9 cellular contexts compared by ENCODE assay signal in the genomic region with DNA sequence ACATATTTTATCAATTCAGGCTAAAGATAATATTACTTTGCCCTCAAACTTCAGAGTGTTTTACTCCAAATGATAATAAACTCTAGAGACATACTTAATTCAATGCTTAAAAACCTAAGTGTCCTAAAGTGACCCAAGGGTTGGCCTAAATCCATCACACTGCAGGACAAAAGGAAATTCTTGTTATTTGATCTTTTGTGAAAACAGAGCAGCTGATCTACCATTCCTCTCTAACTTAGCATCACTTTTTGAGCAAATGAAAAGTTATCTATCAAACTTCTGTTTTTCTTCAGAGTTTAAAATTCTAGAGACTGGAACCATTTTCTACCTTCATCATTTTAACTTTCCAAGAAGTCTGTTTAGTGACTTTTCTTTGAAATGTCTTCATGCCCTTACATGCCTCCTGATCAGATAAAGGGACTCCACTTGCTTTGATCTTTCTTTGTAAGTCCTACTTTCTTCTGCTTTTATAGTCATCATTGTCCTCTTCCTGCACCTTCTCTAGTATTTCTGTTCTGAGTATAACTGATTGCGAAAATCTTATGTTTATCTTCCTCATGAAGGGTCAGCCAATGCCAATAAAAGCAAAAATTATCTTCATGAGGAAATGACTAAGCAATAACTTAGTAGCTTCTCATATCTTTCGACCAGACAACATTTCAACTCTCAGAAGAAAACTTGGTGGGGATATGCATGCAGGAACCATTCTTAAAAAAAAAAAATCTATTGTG.
DNase-seq lines count a peak whose midpoint lies in the region; ATAC-seq and TF ChIP-seq lines count a peak whose summit lies in the region.
"Had no signal": no experiment of that assay in that cellular context is flagged by ENCODE, and none has a peak within 500 bp of the region (broad histone marks: within the 10 kb centered on the region; RNA-seq: fewer than 3 reads in every experiment).

No MANE protein-coding gene starts in this region.

- H3K9me3 Mint-ChIP-seq in activated naive CD4-positive, alpha-beta T cell treated with anti-CD3 and anti-CD28 coated beads, Interleukin-2, amount 10 ng/mL, durations not matched to agents 7 days and 5 days, result peaks cover 10% of the 10 kb centered on the region
- peaks cover 7 to 14% of the 10 kb centered on the region in 2 donors for H3K9me3 Mint-ChIP-seq in activated naive CD4-positive, alpha-beta T cell treated with anti-CD3 and anti-CD28 coated beads, Interleukin-2, amount 50 U/mL, for 72 hours
- no peaks in the 10 kb centered on the region for H3K9me3 Mint-ChIP-seq in endothelial cell (ENCODE audit: unreplicated experiment)

- peaks cover 47% of the 10 kb centered on the region for H3K4me1 Mint-ChIP-seq in activated naive CD4-positive, alpha-beta T cell treated with anti-CD3 and anti-CD28 coated beads, Interleukin-2, amount 10 ng/mL, durations not matched to agents 7 days and 5 days
- peaks cover 22% of the 10 kb centered on the region for H3K4me1 Mint-ChIP-seq in endothelial cell (ENCODE audit: unreplicated experiment)

- H3K4me3 ChIP-seq in uterus, result no peak overlapping the region
- H3K4me3 ChIP-seq: SK-N-MC had no signal

- H3K27me3 Mint-ChIP-seq in activated naive CD4-positive, alpha-beta T cell treated with anti-CD3 and anti-CD28 coated beads, Interleukin-2, amount 10 ng/mL, durations not matched to agents 7 days and 5 days, result no peaks in the 10 kb centered on the region
- peaks cover 3% of the 10 kb centered on the region for H3K27me3 Mint-ChIP-seq in endothelial cell (ENCODE audit: unreplicated experiment)

- peaks cover 13% of the 10 kb centered on the region for H3K36me3 Mint-ChIP-seq in activated naive CD4-positive, alpha-beta T cell treated with anti-CD3 and anti-CD28 coated beads, Interleukin-2, amount 10 ng/mL, durations not matched to agents 7 days and 5 days
- H3K36me3 Mint-ChIP-seq in activated naive CD4-positive, alpha-beta T cell treated with anti-CD3 and anti-CD28 coated beads, Interleukin-2, amount 50 U/mL, for 72 hours, result peaks cover 9 to 21% of the 10 kb centered on the region in 2 donors
- no peaks in the 10 kb centered on the region for H3K36me3 Mint-ChIP-seq in endothelial cell (ENCODE audit: low read depth, unreplicated experiment)

- no peak overlapping the region for H3K4me3 Mint-ChIP-seq in activated naive CD4-positive, alpha-beta T cell treated with anti-CD3 and anti-CD28 coated beads, Interleukin-2, amount 10 ng/mL, durations not matched to agents 7 days and 5 days
- no peak overlapping the region for H3K4me3 Mint-ChIP-seq in endothelial cell (ENCODE audit: unreplicated experiment)

- TF ChIP-seq POLR2A in uterus (IDR thresholded peaks at IDR 0.05), result no peak

- intact Hi-C loops in uterus (cut with DNase I; ENCODE audit: low total_unique reads), result no loop called here

- peak overlapping the region; percentile 38 to 52 for H3K27ac ChIP-seq in uterus
- H3K27ac ChIP-seq: SK-N-MC had no signal

- no peaks in the 10 kb centered on the region for H3K36me3 ChIP-seq in uterus

- ATAC-seq in activated naive CD4-positive, alpha-beta T cell treated with anti-CD3 and anti-CD28 coated beads, Interleukin-2, amount 50 U/mL, for 72 hours, result peak; percentile 67 to 79
- ATAC-seq in HG02938 (IDR thresholded peaks at IDR 0.05; ENCODE audit: unreplicated experiment), result no peak

- no peak for DNase-seq in activated naive CD4-positive, alpha-beta T cell treated with anti-CD3 and anti-CD28 coated beads, Interleukin-2, amount 10 ng/mL, durations not matched to agents 7 days and 5 days
- DNase-seq in activated naive CD4-positive, alpha-beta T cell treated with Interleukin-2 at 50 U/mL for 16 hours, result no peak
- no peak for DNase-seq in activated naive CD4-positive, alpha-beta T cell treated with anti-CD3 and anti-CD28 coated beads, Interleukin-2, amount 50 U/mL, for 72 hours (ENCODE audit: low spot score in 2 of 2)
- peak; percentile 38 for DNase-seq in hepatic stellate cell (ENCODE audit: low spot score)
- DNase-seq in uterus, result no peak
- DNase-seq in endothelial cell (ENCODE audit: low spot score), result no peak
- DNase-seq in GDM1 (lab: John Stamatoyannopoulos, UW), result no peak

- TF ChIP-seq CTCF in uterus (IDR thresholded peaks at IDR 0.05) (no peak), endothelial cell (IDR thresholded peaks at IDR 0.05; ENCODE audit: unreplicated experiment) (no peak)

- no peaks in the 10 kb centered on the region for H3K27me3 ChIP-seq in uterus

- CTCF ChIA-PET in activated naive CD4-positive, alpha-beta T cell treated with anti-CD3 and anti-CD28 coated beads, Interleukin-2, amount 10 ng/mL, durations not matched to agents 7 days and 5 days (lab: Charles Lee), result no interaction called here

- H3K4me1 ChIP-seq in uterus, result no peaks in the 10 kb centered on the region

- H3K9me3 ChIP-seq in uterus, result no peaks in the 10 kb centered on the region

- peak overlapping the region; percentile 75 for H3K27ac Mint-ChIP-seq in activated naive CD4-positive, alpha-beta T cell treated with anti-CD3 and anti-CD28 coated beads, Interleukin-2, amount 10 ng/mL, durations not matched to agents 7 days and 5 days
- H3K27ac Mint-ChIP-seq in activated naive CD4-positive, alpha-beta T cell treated with anti-CD3 and anti-CD28 coated beads, Interleukin-2, amount 50 U/mL, for 72 hours, result peak overlapping the region; percentile 18 to 74
- no peak overlapping the region for H3K27ac Mint-ChIP-seq in endothelial cell (ENCODE audit: unreplicated experiment)
